ENCODE assay signal across 22 cellular contexts in the genomic region with DNA sequence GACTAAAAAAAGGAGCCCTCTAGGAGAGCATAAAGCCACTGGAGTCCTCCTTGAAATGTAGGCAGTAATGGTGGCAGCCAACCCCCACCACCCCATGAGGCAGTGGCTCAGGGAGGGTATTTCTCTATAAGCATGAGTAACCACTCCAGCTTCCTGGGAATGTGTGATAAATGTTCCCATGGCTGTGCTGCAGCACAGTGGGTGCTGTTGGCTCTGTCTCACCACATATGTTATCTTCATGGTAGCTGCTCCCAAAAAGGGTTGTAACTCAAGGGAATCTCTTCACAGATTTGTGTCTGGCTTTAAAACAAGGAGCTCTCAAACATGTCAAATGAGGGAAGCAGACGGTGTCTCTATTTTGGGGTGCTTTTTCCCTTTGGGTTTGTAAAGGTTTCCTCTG. TPM values are rescaled to one million over a fixed set of nuclear protein-coding genes. Genes with fewer than 3 reads are reported as not detected.
DNase-seq lines count a peak whose midpoint lies in the region; ATAC-seq and TF ChIP-seq lines count a peak whose summit lies in the region.
"Had no signal": no experiment of that assay in that cellular context is flagged by ENCODE, and none has a peak within 500 bp of the region (broad histone marks: within the 10 kb centered on the region; RNA-seq: fewer than 3 reads in every experiment).

No MANE protein-coding gene starts in this region.

- H3K27ac ChIP-seq in SJCRH30 = no peak overlapping the region
- H3K27ac ChIP-seq: epithelial cell of prostate, hepatocyte, left ventricle myocardium inferior, right atrium auricular region, SK-N-MC, tibial artery had no signal

- intact Hi-C loops in CD14-positive monocyte (cut with micrococcal nuclease) = no loop called here

- H3K27ac Mint-ChIP-seq in CD14-positive monocyte = no peak overlapping the region
- H3K27ac Mint-ChIP-seq: activated T-cell treated with anti-CD3 and anti-CD28 coated beads, Interleukin-2, amount 50 U/mL, for 72 hours; B cell; IgD-negative memory B cell; nephron progenitor cell had no signal

- peak; percentile 87 for DNase-seq in Daoy (ENCODE audit: low read depth)
- peak; percentile 25 for DNase-seq in NCI-H446 treated with DMSO at 0.1 percent for 48 hours (lab: John Stamatoyannopoulos, UW)
- DNase-seq in fibroblast of mammary gland (ENCODE audit: low read depth) = peak; percentile 19
- peak; percentile 73 for DNase-seq in occipital lobe (lab: John Stamatoyannopoulos, UW)
- DNase-seq in CD14-positive monocyte (ENCODE audit: low spot score) = no peak
- DNase-seq in SJCRH30 = no peak
- DNase-seq: activated CD4-positive, alpha-beta T cell treated with anti-CD3 and anti-CD28 coated beads, Interleukin-2, amount 50 U/mL, for 48 hours; activated T-cell treated with anti-CD3 and anti-CD28 coated beads, Interleukin-2, amount 50 U/mL, for 72 hours; DMS153; left ventricle myocardium inferior; NCI-H1105 treated with DMSO at 0.1 percent for 48 hours; nephron progenitor cell; stimulated activated CD4-positive, alpha-beta T cell treated with anti-CD3 and anti-CD28 coated beads, Interleukin-2, amount 100 ng/mL, for 24 hours; tibial artery had no signal

- no peaks in the 10 kb centered on the region for H3K9me3 ChIP-seq in SJCRH30 (replicated peaks)
- H3K9me3 ChIP-seq: left ventricle myocardium inferior, right atrium auricular region, tibial artery had no signal

- H3K4me3 ChIP-seq in fibroblast of mammary gland (ENCODE audit: control insufficient read depth, low read depth, low read length) = no peak overlapping the region
- no peak overlapping the region for H3K4me3 ChIP-seq in SJCRH30
- H3K4me3 ChIP-seq: hepatocyte, left ventricle myocardium inferior, right atrium auricular region, SK-N-MC, tibial artery had no signal

- no peaks in the 10 kb centered on the region for H3K27me3 ChIP-seq in SJCRH30
- H3K27me3 ChIP-seq: right atrium auricular region had no signal

- TF ChIP-seq CTCF in fibroblast of mammary gland (conservative IDR thresholded peaks at IDR 0.05; ENCODE audit: control insufficient read depth, insufficient read depth, low read depth, low read length) (no peak), CD14-positive monocyte (IDR thresholded peaks at IDR 0.05) (no peak)

- no peak for ATAC-seq in HG03039 (IDR thresholded peaks at IDR 0.05; ENCODE audit: unreplicated experiment)
- ATAC-seq in HG03565 (IDR thresholded peaks at IDR 0.05; ENCODE audit: unreplicated experiment) = no peak
- ATAC-seq: activated T-cell treated with anti-CD3 and anti-CD28 coated beads, Interleukin-2, amount 50 U/mL, for 72 hours had no signal

- H3K27me3 Mint-ChIP-seq in CD14-positive monocyte (ENCODE audit: low read depth in 3 of 3) = peaks cover 7 to 9% (median 8%) of the 10 kb centered on the region in 3 donors

- no peaks in the 10 kb centered on the region for H3K36me3 Mint-ChIP-seq in CD14-positive monocyte

- no peak overlapping the region for H3K4me3 Mint-ChIP-seq in CD14-positive monocyte
- H3K4me3 Mint-ChIP-seq: activated T-cell treated with anti-CD3 and anti-CD28 coated beads, Interleukin-2, amount 50 U/mL, for 72 hours; B cell; IgD-negative memory B cell; nephron progenitor cell had no signal

- peaks cover 0 to 2% (median 1%) of the 10 kb centered on the region in 7 donors for H3K9me3 Mint-ChIP-seq in CD14-positive monocyte
- H3K9me3 Mint-ChIP-seq: activated T-cell treated with anti-CD3 and anti-CD28 coated beads, Interleukin-2, amount 50 U/mL, for 72 hours; IgD-negative memory B cell; nephron progenitor cell had no signal

- no peaks in the 10 kb centered on the region for H3K36me3 ChIP-seq in SJCRH30
- H3K36me3 ChIP-seq: left ventricle myocardium inferior, right atrium auricular region, tibial artery had no signal

- no peaks in the 10 kb centered on the region for H3K4me1 Mint-ChIP-seq in CD14-positive monocyte
- H3K4me1 Mint-ChIP-seq: B cell had no signal

- H3K4me1 ChIP-seq in SJCRH30 = no peaks in the 10 kb centered on the region
- H3K4me1 ChIP-seq: left ventricle myocardium inferior, right atrium auricular region, tibial artery had no signal

RNA-seq across cellular contexts. Expression of gene PHACTR1, which starts 7.5 kb away (rescaled TPM):
- total RNA-seq in Daoy (2014; rRNA removed; shearing (Covaris generic)) = 4.1 and 13.2 TPM in 2 replicates
- total RNA-seq in occipital lobe = 40.7 TPM
- polyA plus RNA-seq in CD14-positive monocyte = 1 to 10 TPM; 6.1 to 7.6 TPM
- 0.14 and 0.20 TPM in 2 replicates for total RNA-seq in SJCRH30 (2014; rRNA removed; shearing (Covaris generic))

Comparison
In these comparisons a context has a peak if more than half of its experiments do, and no peak if none do; other contexts are left out.
1. DNase-seq: peak in Daoy (single experiment), NCI-H446 treated with DMSO at 0.1 percent for 48 hours (single experiment), fibroblast of mammary gland (single experiment) and occipital lobe (single experiment); none in CD14-positive monocyte (single experiment) and SJCRH30 (0 of 2).